In the genomic region with DNA sequence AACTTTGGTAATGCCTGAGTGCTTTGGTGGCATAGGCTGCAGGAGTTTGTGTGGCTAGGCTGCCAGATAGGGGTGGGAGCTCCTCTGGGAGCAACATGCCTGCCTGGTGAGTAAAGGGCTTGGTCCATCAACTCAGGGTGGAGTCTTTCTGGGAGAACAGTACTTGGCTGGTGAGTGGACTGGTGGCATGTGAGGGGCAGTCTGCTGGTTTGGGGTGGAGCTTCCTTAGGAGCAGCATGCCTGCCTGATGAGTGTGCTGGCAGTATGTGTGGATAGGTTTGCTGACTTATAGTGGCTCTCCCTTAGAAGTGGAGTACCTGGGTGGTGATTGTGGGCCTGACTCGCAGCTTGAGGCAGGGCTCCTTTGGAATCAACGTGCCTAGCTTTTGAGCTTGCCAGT, we compare ENCODE assay signal across 21 cellular contexts. TPM values are rescaled to one million over a fixed set of nuclear protein-coding genes. Genes with fewer than 3 reads are reported as not detected.
A peak's percentile ranks its signal among the peaks of the same experiment; 100 is the strongest.
DNase-seq lines count a peak whose midpoint lies in the region; ATAC-seq and TF ChIP-seq lines count a peak whose summit lies in the region.
"Had no signal": no experiment of that assay in that cellular context is flagged by ENCODE, and none has a peak within 500 bp of the region (broad histone marks: within the 10 kb centered on the region; RNA-seq: fewer than 3 reads in every experiment).

No MANE protein-coding gene starts in this region.

- no peak overlapping the region for H2BK15ac ChIP-seq in mesendoderm (replicated peaks; ENCODE audit: low read depth)

- H3K36me3 ChIP-seq in breast epithelium (no peaks in the 10 kb centered on the region), RWPE2 (ENCODE audit: low read depth) (no peaks in the 10 kb centered on the region), Peyer's patch (no peaks in the 10 kb centered on the region), mesendoderm (ENCODE audit: control insufficient read depth, insufficient read depth, low read length) (no peaks in the 10 kb centered on the region)
- H3K36me3 ChIP-seq: cardiac muscle cell, thyroid gland had no signal

- no peak overlapping the region for H3K23ac ChIP-seq in mesendoderm (ENCODE audit: low read length)

- peaks cover 44% of the 10 kb centered on the region for H3K4me1 Mint-ChIP-seq in MCF 10A (ENCODE audit: insufficient read depth, unreplicated experiment)
- H3K4me1 Mint-ChIP-seq: activated CD8-positive, alpha-beta memory T cell treated with anti-CD3 and anti-CD28 coated beads, Interleukin-2, amount 10 ng/mL, durations not matched to agents 7 days and 5 days; activated naive CD4-positive, alpha-beta T cell treated with anti-CD3 and anti-CD28 coated beads, Interleukin-2, amount 10 ng/mL, durations not matched to agents 7 days and 5 days; naive B cell had no signal

- no peaks in the 10 kb centered on the region for H3K27me3 Mint-ChIP-seq in MCF 10A (ENCODE audit: insufficient read depth, unreplicated experiment)
- H3K27me3 Mint-ChIP-seq: activated CD8-positive, alpha-beta memory T cell treated with anti-CD3 and anti-CD28 coated beads, Interleukin-2, amount 10 ng/mL, durations not matched to agents 7 days and 5 days; activated naive CD4-positive, alpha-beta T cell treated with anti-CD3 and anti-CD28 coated beads, Interleukin-2, amount 10 ng/mL, durations not matched to agents 7 days and 5 days had no signal

- CTCF ChIA-PET in MCF 10A (lab: Yijun Ruan, JAX), result interaction anchor here (5.3 kb wide), 1 partner anchor 11 kb away, joined by 30 read pairs; no protein-coding TSS in a partner anchor

- H2BK5ac ChIP-seq in mesendoderm (ENCODE audit: low read length), result no peak overlapping the region

- H3K4me3 ChIP-seq in breast epithelium (no peak overlapping the region), RWPE2 (ENCODE audit: severe bottlenecking) (no peak overlapping the region), Peyer's patch (no peak overlapping the region), mesendoderm (ENCODE audit: low read length) (no peak overlapping the region)
- H3K4me3 ChIP-seq: cardiac muscle cell, thyroid gland had no signal

- POLR2A ChIA-PET in MCF 10A (lab: Yijun Ruan, JAX), result no interaction called here

- peak overlapping the region; percentile 50 for H3K27ac Mint-ChIP-seq in MCF 10A (ENCODE audit: low read depth, unreplicated experiment)
- H3K27ac Mint-ChIP-seq: activated CD8-positive, alpha-beta memory T cell treated with anti-CD3 and anti-CD28 coated beads, Interleukin-2, amount 10 ng/mL, durations not matched to agents 7 days and 5 days; activated naive CD4-positive, alpha-beta T cell treated with anti-CD3 and anti-CD28 coated beads, Interleukin-2, amount 10 ng/mL, durations not matched to agents 7 days and 5 days; naive B cell had no signal

- TF ChIP-seq POLR2A in breast epithelium (IDR thresholded peaks at IDR 0.05) (no peak), Peyer's patch (IDR thresholded peaks at IDR 0.05) (no peak)

- TF ChIP-seq CTCF in MCF 10A (IDR thresholded peaks at IDR 0.05; ENCODE audit: unreplicated experiment) (no peak), breast epithelium (IDR thresholded peaks at IDR 0.05) (no peak), RWPE2 (IDR thresholded peaks at IDR 0.05; ENCODE audit: poor library complexity, severe bottlenecking) (no peak), foreskin keratinocyte (conservative IDR thresholded peaks at IDR 0.05) (no peak), Peyer's patch (IDR thresholded peaks at IDR 0.05) (no peak)

- ATAC-seq in RWPE2 (ENCODE audit: low read depth) (peak; percentile 98), foreskin keratinocyte (peak; percentile 100), HG03108 (IDR thresholded peaks at IDR 0.05; ENCODE audit: unreplicated experiment) (no peak)
- ATAC-seq: activated CD8-positive, alpha-beta memory T cell treated with anti-CD3 and anti-CD28 coated beads, Interleukin-2, amount 10 ng/mL, durations not matched to agents 7 days and 5 days had no signal

- no peak overlapping the region for H3K18ac ChIP-seq in mesendoderm (ENCODE audit: low read length)

- WGBS in mesendoderm (ENCODE audit: extremely low coverage, insufficient coverage, low lambda C conversion rate), result no CpG with 5 or more reads among the region's 2 CpGs

- intact Hi-C loops in MCF 10A (cut with micrococcal nuclease) (loop anchor here (10.0 kb wide), 1 partner anchor 60 kb away; no protein-coding TSS in a partner anchor), breast epithelium (cut with DNase I; ENCODE audit: low total_unique reads) (loop anchor here (5.0 kb wide), 1 partner anchor 768 kb away; no protein-coding TSS in a partner anchor)

- H2BK120ac ChIP-seq in mesendoderm (ENCODE audit: low read depth, low read length), result no peak overlapping the region

- H3K36me3 Mint-ChIP-seq in MCF 10A (ENCODE audit: insufficient read depth, unreplicated experiment), result no peaks in the 10 kb centered on the region
- H3K36me3 Mint-ChIP-seq: activated CD8-positive, alpha-beta memory T cell treated with anti-CD3 and anti-CD28 coated beads, Interleukin-2, amount 10 ng/mL, durations not matched to agents 7 days and 5 days; activated naive CD4-positive, alpha-beta T cell treated with anti-CD3 and anti-CD28 coated beads, Interleukin-2, amount 10 ng/mL, durations not matched to agents 7 days and 5 days had no signal

- no peak overlapping the region for H3K4me2 ChIP-seq in mesendoderm (ENCODE audit: low read length)

- peaks cover 20% of the 10 kb centered on the region for H3K9me3 Mint-ChIP-seq in MCF 10A (ENCODE audit: unreplicated experiment)

- no peaks in the 10 kb centered on the region for H3K79me2 ChIP-seq in mesendoderm (ENCODE audit: control insufficient read depth, insufficient read depth, low read length)

- no peak overlapping the region for H2AK5ac ChIP-seq in mesendoderm (ENCODE audit: low read length)

- no TSS peak for BruUV-seq in MCF 10A (replicated peaks; lab: Mats Ljungman, UMichigan)

- H3K4me3 Mint-ChIP-seq in MCF 10A (ENCODE audit: unreplicated experiment), result no peak overlapping the region
- H3K4me3 Mint-ChIP-seq: activated CD8-positive, alpha-beta memory T cell treated with anti-CD3 and anti-CD28 coated beads, Interleukin-2, amount 10 ng/mL, durations not matched to agents 7 days and 5 days; activated naive CD4-positive, alpha-beta T cell treated with anti-CD3 and anti-CD28 coated beads, Interleukin-2, amount 10 ng/mL, durations not matched to agents 7 days and 5 days; naive B cell had no signal

- no peaks in the 10 kb centered on the region for H3K27me3 ChIP-seq in breast epithelium
- no peaks in the 10 kb centered on the region for H3K27me3 ChIP-seq in RWPE2 (ENCODE audit: insufficient read depth, poor library complexity, severe bottlenecking)
- H3K27me3 ChIP-seq in foreskin keratinocyte, result no peaks in the 10 kb centered on the region
- no peaks in the 10 kb centered on the region for H3K27me3 ChIP-seq in Peyer's patch
- H3K27me3 ChIP-seq in mesendoderm (ENCODE audit: insufficient read depth, low read length, poor library complexity), result no peaks in the 10 kb centered on the region
- H3K27me3 ChIP-seq: cardiac muscle cell, thyroid gland had no signal

- no peak overlapping the region for H3K9ac ChIP-seq in mesendoderm (ENCODE audit: low read length)

- H3K27ac ChIP-seq in breast epithelium, result no peak overlapping the region
- H3K27ac ChIP-seq in RWPE2 (ENCODE audit: poor library complexity, severe bottlenecking), result peak overlapping the region; percentile 27
- H3K27ac ChIP-seq in foreskin keratinocyte, result peak overlapping the region; percentile 27
- H3K27ac ChIP-seq in Peyer's patch, result no peak overlapping the region
- H3K27ac ChIP-seq in mesendoderm (ENCODE audit: low read depth, low read length), result no peak overlapping the region
- H3K27ac ChIP-seq: cardiac muscle cell, thyroid gland had no signal

- H3K9me3 ChIP-seq in breast epithelium (peaks cover 26 to 28% of the 10 kb centered on the region in 2 donors), RWPE2 (ENCODE audit: severe bottlenecking) (no peaks in the 10 kb centered on the region), Peyer's patch (peaks cover 0 to 5% (median 0%) of the 10 kb centered on the region in 4 donors)
- H3K9me3 ChIP-seq: thyroid gland had no signal

- no peak overlapping the region for H4K5ac ChIP-seq in mesendoderm (ENCODE audit: low read length)

- peak; percentile 84 for DNase-seq in MCF 10A (ENCODE audit: unreplicated experiment)
- DNase-seq in breast epithelium (ENCODE audit: low spot score in 2 of 2), result no peak
- peak; percentile 84 for DNase-seq in RWPE2 (ENCODE audit: low spot score)
- peak; percentile 95 to 99 for DNase-seq in foreskin keratinocyte
- DNase-seq in NCI-H1105 treated with DMSO at 0.1 percent for 48 hours (lab: John Stamatoyannopoulos, UW), result no peak
- DNase-seq in Peyer's patch, result no peak
- DNase-seq in mesendoderm, result no peak
- DNase-seq: activated CD4-positive, CD25-positive, alpha-beta regulatory T cell; activated CD8-positive, alpha-beta memory T cell treated with anti-CD3 and anti-CD28 coated beads, Interleukin-2, amount 10 ng/mL, durations not matched to agents 7 days and 5 days; activated naive CD4-positive, alpha-beta T cell treated with anti-CD3 and anti-CD28 coated beads, Interleukin-2, amount 10 ng/mL, durations not matched to agents 7 days and 5 days; effector memory CD4-positive, alpha-beta T cell; kidney; naive B cell; NCI-H187 treated with DMSO at 0.1 percent for 48 hours; NCI-H526; stimulated activated CD8-positive, alpha-beta memory T cell treated with anti-CD3 and anti-CD28 coated beads, Interleukin-4, amount 100 ng/mL, for 48 hours; thyroid gland had no signal

- H3K4ac ChIP-seq in mesendoderm (ENCODE audit: low read depth, low read length), result no peak overlapping the region

- H3K56ac ChIP-seq in mesendoderm (ENCODE audit: low read length), result no peak overlapping the region

- H3K4me1 ChIP-seq in breast epithelium (no peaks in the 10 kb centered on the region), RWPE2 (ENCODE audit: insufficient read depth, poor library complexity, severe bottlenecking) (peaks cover 10% of the 10 kb centered on the region), foreskin keratinocyte (no peaks in the 10 kb centered on the region), Peyer's patch (no peaks in the 10 kb centered on the region), mesendoderm (ENCODE audit: control insufficient read depth, low read depth, low read length) (no peaks in the 10 kb centered on the region)
- H3K4me1 ChIP-seq: thyroid gland had no signal

- no peak overlapping the region for H4K8ac ChIP-seq in mesendoderm (ENCODE audit: low read depth, low read length)

- H3K79me1 ChIP-seq in mesendoderm (ENCODE audit: low read length), result no peaks in the 10 kb centered on the region

RNA-seq across cellular contexts. Expression of a gene that starts 34.9 kb away (rescaled TPM):
- total RNA-seq in MCF 10A (2022), result 80.0 and 110 TPM in 2 replicates
- total RNA-seq in breast epithelium, result 100 to 1,000 TPM in 1 of 3 donors, 10 to 100 TPM in 2; 69.1 to 115 (median 90.9) TPM
- 158 and 162 TPM in 2 replicates for total RNA-seq in foreskin keratinocyte
- 211 and 231 TPM in 2 replicates for polyA plus RNA-seq in foreskin keratinocyte
- 100 to 1,000 TPM; 158 to 281 (median 250) TPM for total RNA-seq in Peyer's patch
- 111 TPM for polyA plus RNA-seq in mesendoderm (2013, experiment 1 of 2)
- 115 TPM for polyA plus RNA-seq in mesendoderm (2013, experiment 2 of 2)

RNA-seq across cellular contexts. Expression of a gene that starts 52.0 kb away (rescaled TPM):
- total RNA-seq in MCF 10A (2022) (not detected in 2 replicates), breast epithelium (100 to 1,000 TPM in 1 of 3 donors, 10 to 100 TPM in 2; 49.3 to 165 (median 73.1) TPM), foreskin keratinocyte (0.03 and 0.04 TPM in 2 replicates), Peyer's patch (10 to 100 TPM in 1 of 4 donors, 1 to 10 TPM in 3; 1.9 to 16.5 (median 5.1) TPM)
- 0.01 and 0.03 TPM in 2 replicates for polyA plus RNA-seq in foreskin keratinocyte
- not detected for polyA plus RNA-seq in mesendoderm (2013, experiment 1 of 2)
- not detected for polyA plus RNA-seq in mesendoderm (2013, experiment 2 of 2)
- total RNA-seq: cardiac muscle cell, H1, pulmonary artery endothelial cell had no signal
- polyA plus RNA-seq: cardiac muscle cell had no signal

Comparison
In these comparisons a context has a peak if more than half of its experiments do, and no peak if none do; other contexts are left out.
1. DNase-seq: peak in MCF 10A (single experiment), RWPE2 (single experiment) and foreskin keratinocyte (2 of 2); none in breast epithelium (0 of 2), NCI-H1105 treated with DMSO at 0.1 percent for 48 hours (single experiment), Peyer's patch (0 of 3) and mesendoderm (single experiment).
2. H3K27ac ChIP-seq: peak in RWPE2 (single experiment) and foreskin keratinocyte (single experiment); none in breast epithelium (0 of 2), Peyer's patch (0 of 4) and mesendoderm (single experiment).